Comparison of ENCODE assay signal across 20 cellular contexts in genomic region chr11:116096596-116096995, GRCh38.
"Had no signal": no experiment of that assay in that cellular context is flagged by ENCODE, and none has a peak within 500 bp of the region (broad histone marks: within the 10 kb centered on the region; RNA-seq: fewer than 3 reads in every experiment).

No MANE protein-coding gene starts in this region.

- H3K4me1 ChIP-seq: heart left ventricle, lower lobe of right lung, parathyroid adenoma, right lobe of liver, tibial nerve, uterus had no signal

- H3K27ac ChIP-seq: heart left ventricle, lower lobe of right lung, parathyroid adenoma, right lobe of liver, tibial nerve had no signal

- ATAC-seq: heart left ventricle; left colon; naive thymus-derived CD8-positive, alpha-beta T cell; right lobe of liver; stimulated activated memory B cell treated with anti-CD40 and anti-IgM and Interleukin-4, amounts not matched to agents 10 μg/mL and 1 μg/mL and 100 μg/mL, for 72 hours; stimulated activated naive CD8-positive, alpha-beta T cell treated with anti-CD3 and anti-CD28 coated beads, Interleukin-15, amount 100 ng/mL, for 72 hours had no signal

- DNase-seq: heart left ventricle; immature natural killer cell; kidney; left colon; lower lobe of right lung; mammary epithelial cell; mesenchymal stem cell; naive thymus-derived CD8-positive, alpha-beta T cell; right lobe of liver; stimulated activated CD4-positive, alpha-beta T cell treated with anti-CD3 and anti-CD28 coated beads, Interleukin-1b, Interleukin-23, amount 100 ng/mL, for 48 hours; stimulated activated CD4-positive, alpha-beta T cell treated with anti-CD3 and anti-CD28 coated beads, Interleukin-2, amount 100 ng/mL, for 48 hours; stimulated activated CD4-positive, alpha-beta T cell treated with anti-CD3 and anti-CD28 coated beads, Interleukin-4, amount 100 ng/mL, for 4 hours; stimulated activated CD8-positive, alpha-beta memory T cell treated with anti-CD3 and anti-CD28 coated beads, Interleukin-4, amount 100 ng/mL, for 48 hours; stimulated activated naive CD4-positive, alpha-beta T cell treated with Interleukin-2 at 50 U/mL for 16 hours; stimulated activated naive CD8-positive, alpha-beta T cell treated with anti-CD3 and anti-CD28 coated beads, Interleukin-15, amount 100 ng/mL, for 72 hours; substantia nigra had no signal

- H3K27me3 ChIP-seq: right lobe of liver, uterus had no signal
